ENCODE assay signal across 22 cellular contexts in genomic region chr16:4519274-4520058, GRCh38. TPM values are rescaled to one million over a fixed set of nuclear protein-coding genes. Genes with fewer than 3 reads are reported as not detected.
DNase-seq lines count a peak whose midpoint lies in the region; ATAC-seq, FAIRE-seq and TF ChIP-seq lines count a peak whose summit lies in the region.
"Had no signal": no experiment of that assay in that cellular context is flagged by ENCODE, and none has a peak within 500 bp of the region (broad histone marks: within the 10 kb centered on the region; RNA-seq: fewer than 3 reads in every experiment).

No MANE protein-coding gene starts in this region.

- H3K27ac ChIP-seq in HUES64 (ENCODE audit: low read depth, low read length) (peak overlapping the region; percentile 6; the same call in 1 of the 2 replicates), K562 (ENCODE audit: extremely low read depth, low read depth, low read length) (no peak overlapping the region), psoas muscle (no peak overlapping the region)
- H3K27ac ChIP-seq: SJCRH30 had no signal

- TF ChIP-seq RAD21 in K562 (CRISPR knock-in tag; conservative IDR thresholded peaks at IDR 0.05 in 1 of 2, IDR thresholded peaks at IDR 0.05 in 1 of 2) = no peak

- no peak for ATAC-seq in K562
- ATAC-seq in stimulated activated naive B cell treated with anti-CD40 and anti-IgM and Interleukin-4, amounts not matched to agents 10 μg/mL and 1 μg/mL and 100 μg/mL, for 72 hours (replicated peaks) = no peak
- ATAC-seq in GM18873 (IDR thresholded peaks at IDR 0.05; ENCODE audit: low FRiP score, unreplicated experiment) = no peak
- no peak for ATAC-seq in psoas muscle
- ATAC-seq: left lobe of liver had no signal

- H3K9ac ChIP-seq in HUES64 (ENCODE audit: low read depth, low read length) = no peak overlapping the region
- H3K9ac ChIP-seq in K562 (ENCODE audit: insufficient read depth in 1 of 2, low read depth in 2 of 2, low read length in 2 of 2) = no peak overlapping the region

- H3K27me3 ChIP-seq in HUES64 (ENCODE audit: insufficient read depth, low read length) (no peaks in the 10 kb centered on the region), K562 (ENCODE audit: control insufficient read depth in 2 of 2, insufficient read depth in 2 of 2, low read length in 2 of 2) (no peaks in the 10 kb centered on the region), psoas muscle (ENCODE audit: insufficient read depth in 3 of 3, low read length in 2 of 3) (no peaks in the 10 kb centered on the region)
- H3K27me3 ChIP-seq: SJCRH30 had no signal

- no peak for TF ChIP-seq POLR2A in K562 (conservative IDR thresholded peaks at IDR 0.05)

- intact Hi-C loops in activated CD4-positive, alpha-beta memory T cell treated with anti-CD3 and anti-CD28 coated beads for 36 hours (cut with micrococcal nuclease) = no loop called here
- intact Hi-C loops in K562 (cut with micrococcal nuclease) = loop anchor here (2.0 to 10.0 kb wide), 2 partner anchors 65 to 435 kb away; partner anchors contain the start of gene SEC14L5
- intact Hi-C loops in psoas muscle (cut with DNase I) = loop anchor here in 1 of 2 donors (10.0 kb wide), 1 partner anchor 435 kb away; the partner anchor contains the start of gene SEC14L5

- peaks cover 27% of the 10 kb centered on the region for H3K4me1 Mint-ChIP-seq in activated CD4-positive, alpha-beta memory T cell treated with anti-CD3 and anti-CD28 coated beads, Interleukin-2, amount 10 ng/mL, durations not matched to agents 7 days and 5 days
- H3K4me1 Mint-ChIP-seq in activated CD4-positive, alpha-beta memory T cell treated with anti-CD3 and anti-CD28 coated beads for 36 hours (ENCODE audit: low read depth) = peaks cover 18% of the 10 kb centered on the region
- H3K4me1 Mint-ChIP-seq in stimulated activated naive B cell treated with anti-CD40 and anti-IgM and Interleukin-4, amounts not matched to agents 10 μg/mL and 1 μg/mL and 100 μg/mL, for 72 hours = peaks cover 18 to 51% of the 10 kb centered on the region in 2 donors

- H3K27me3 Mint-ChIP-seq in activated CD4-positive, alpha-beta memory T cell treated with anti-CD3 and anti-CD28 coated beads, Interleukin-2, amount 10 ng/mL, durations not matched to agents 7 days and 5 days = no peaks in the 10 kb centered on the region
- H3K27me3 Mint-ChIP-seq in activated CD4-positive, alpha-beta memory T cell treated with anti-CD3 and anti-CD28 coated beads for 36 hours = no peaks in the 10 kb centered on the region
- no peaks in the 10 kb centered on the region for H3K27me3 Mint-ChIP-seq in stimulated activated naive B cell treated with anti-CD40 and anti-IgM and Interleukin-4, amounts not matched to agents 10 μg/mL and 1 μg/mL and 100 μg/mL, for 72 hours

- no peak for TF ChIP-seq EP300 in K562 (IDR thresholded peaks at IDR 0.05; ENCODE audit: low read length)

- WGBS in HUES64 = 79% methylated on average over 15 of the region's 15 CpGs
- WGBS in K562 (ENCODE audit: insufficient coverage, low coverage, missing lambda C conversion rate) = 42% methylated on average over 14 of the region's 15 CpGs
- 84 to 87% (median 86%) methylated on average over 15 of the region's 15 CpGs for WGBS in psoas muscle, 3 donors

- in situ Hi-C loops in K562 (cut with MboI) = loop anchor here (5.0 to 10.0 kb wide), 2 partner anchors 68 to 435 kb away; partner anchors contain the start of gene SEC14L5

- no peaks in the 10 kb centered on the region for H3K9me3 Mint-ChIP-seq in activated CD4-positive, alpha-beta memory T cell treated with anti-CD3 and anti-CD28 coated beads, Interleukin-2, amount 10 ng/mL, durations not matched to agents 7 days and 5 days
- H3K9me3 Mint-ChIP-seq in activated CD4-positive, alpha-beta memory T cell treated with anti-CD3 and anti-CD28 coated beads for 36 hours = no peaks in the 10 kb centered on the region
- peaks cover 0 to 5% of the 10 kb centered on the region in 2 donors for H3K9me3 Mint-ChIP-seq in stimulated activated naive B cell treated with anti-CD40 and anti-IgM and Interleukin-4, amounts not matched to agents 10 μg/mL and 1 μg/mL and 100 μg/mL, for 72 hours
- H3K9me3 Mint-ChIP-seq: activated T-helper 1 cell treated with anti-CD3 and anti-CD28 coated beads, Interleukin-12 subunit alpha, Interleukin-12 subunit beta, Interleukin-2, Interleukin-4 antibody, amounts not matched to agents 30 ng/mL and 10 ng/mL and 1 ng/mL, durations not matched to agents 14 hours and 24 hours and 36 hours; nephron; T-helper 2 cell treated with Interferon-gamma antibody and Interleukin-4, amounts not matched to agents 5 μg/mL and 100 μg/mL, for 36 hours had no signal

- FAIRE-seq in K562 (lab: Jason Lieb, UNC) = no peak
- FAIRE-seq: GM18507 had no signal

- TF ChIP-seq CTCF in K562 (IDR thresholded peaks at IDR 0.05 in 2 of 3, conservative IDR thresholded peaks at IDR 0.05 in 1 of 3; ENCODE audit: insufficient read depth in 2 of 3, low read depth in 1 of 3, low read length in 3 of 3) = no peak
- TF ChIP-seq CTCF in psoas muscle (IDR thresholded peaks at IDR 0.05) = no peak

- H3K36me3 Mint-ChIP-seq in activated CD4-positive, alpha-beta memory T cell treated with anti-CD3 and anti-CD28 coated beads, Interleukin-2, amount 10 ng/mL, durations not matched to agents 7 days and 5 days (ENCODE audit: low read depth) = peaks cover 6% of the 10 kb centered on the region
- H3K36me3 Mint-ChIP-seq in activated CD4-positive, alpha-beta memory T cell treated with anti-CD3 and anti-CD28 coated beads for 36 hours = no peaks in the 10 kb centered on the region
- H3K36me3 Mint-ChIP-seq in stimulated activated naive B cell treated with anti-CD40 and anti-IgM and Interleukin-4, amounts not matched to agents 10 μg/mL and 1 μg/mL and 100 μg/mL, for 72 hours = peaks cover 24 to 30% of the 10 kb centered on the region in 2 donors

- H3K4me3 Mint-ChIP-seq in activated CD4-positive, alpha-beta memory T cell treated with anti-CD3 and anti-CD28 coated beads, Interleukin-2, amount 10 ng/mL, durations not matched to agents 7 days and 5 days = no peak overlapping the region
- no peak overlapping the region for H3K4me3 Mint-ChIP-seq in activated CD4-positive, alpha-beta memory T cell treated with anti-CD3 and anti-CD28 coated beads for 36 hours
- H3K4me3 Mint-ChIP-seq in stimulated activated naive B cell treated with anti-CD40 and anti-IgM and Interleukin-4, amounts not matched to agents 10 μg/mL and 1 μg/mL and 100 μg/mL, for 72 hours = no peak overlapping the region
- H3K4me3 Mint-ChIP-seq: activated T-helper 1 cell treated with anti-CD3 and anti-CD28 coated beads, Interleukin-12 subunit alpha, Interleukin-12 subunit beta, Interleukin-2, Interleukin-4 antibody, amounts not matched to agents 30 ng/mL and 10 ng/mL and 1 ng/mL, durations not matched to agents 14 hours and 24 hours and 36 hours; nephron; T-helper 2 cell treated with Interferon-gamma antibody and Interleukin-4, amounts not matched to agents 5 μg/mL and 100 μg/mL, for 36 hours had no signal

- H4K20me1 ChIP-seq in K562 (replicated peaks; ENCODE audit: control insufficient read depth, insufficient read depth, low read length) = no peaks in the 10 kb centered on the region

- no peaks in the 10 kb centered on the region for H3K9me1 ChIP-seq in K562 (ENCODE audit: control insufficient read depth, insufficient read depth, low read length)

- no TSS peak for BruUV-seq in K562 (replicated peaks; lab: Mats Ljungman, UMichigan)

- no peak overlapping the region for H3K4me2 ChIP-seq in K562 (ENCODE audit: insufficient read depth, low read length)

- H3K79me2 ChIP-seq in K562 (ENCODE audit: control insufficient read depth, insufficient read depth, low read length) = no peaks in the 10 kb centered on the region

- H3K4me3 ChIP-seq in HUES64 (ENCODE audit: low read length) = no peak overlapping the region
- H3K4me3 ChIP-seq in K562 = no peak overlapping the region
- H3K4me3 ChIP-seq in psoas muscle = no peak overlapping the region
- H3K4me3 ChIP-seq: SJCRH30 had no signal

- POLR2A ChIA-PET in activated CD4-positive, alpha-beta memory T cell treated with anti-CD3 and anti-CD28 coated beads, Interleukin-2, amount 10 ng/mL, durations not matched to agents 7 days and 5 days (lab: Charles Lee) = no interaction called here
- POLR2A ChIA-PET in activated CD4-positive, alpha-beta memory T cell treated with anti-CD3 and anti-CD28 coated beads for 36 hours (lab: Charles Lee) = no interaction called here
- POLR2A ChIA-PET in K562 (lab: Yijun Ruan, JAX) = interaction anchor here (0.8 kb wide), 1 partner anchor 17 kb away, joined by 3 read pairs; no protein-coding TSS in a partner anchor

- no peak overlapping the region for H2AFZ ChIP-seq in K562 (ENCODE audit: low read depth, low read length)

- H3K9me3 ChIP-seq in HUES64 (ENCODE audit: insufficient read depth, low read depth, low read length) = no peaks in the 10 kb centered on the region
- H3K9me3 ChIP-seq in K562 (replicated peaks; ENCODE audit: control insufficient read depth, insufficient read depth, low read depth, low read length) = no peaks in the 10 kb centered on the region
- H3K9me3 ChIP-seq in psoas muscle = no peaks in the 10 kb centered on the region
- H3K9me3 ChIP-seq: SJCRH30 had no signal

- H3K4me1 ChIP-seq in HUES64 (ENCODE audit: insufficient read depth, low read length) = peaks cover 20% of the 10 kb centered on the region; the same call in 1 of the 2 replicates
- peaks cover 9 to 20% of the 10 kb centered on the region in 2 experiments; a peak in 4 of 5 replicates for H3K4me1 ChIP-seq in K562 (replicated peaks in 1 of 2; ENCODE audit: control insufficient read depth in 2 of 2, insufficient read depth in 2 of 2, low read length in 2 of 2)
- peaks cover 35% of the 10 kb centered on the region for H3K4me1 ChIP-seq in psoas muscle

- CTCF ChIA-PET in activated CD4-positive, alpha-beta memory T cell treated with anti-CD3 and anti-CD28 coated beads, Interleukin-2, amount 10 ng/mL, durations not matched to agents 7 days and 5 days (lab: Charles Lee) = interaction anchor here (1.2 to 1.7 kb wide), 2 partner anchors 13 to 66 kb away, joined by 3 to 6 read pairs; no protein-coding TSS in a partner anchor
- CTCF ChIA-PET in activated CD4-positive, alpha-beta memory T cell treated with anti-CD3 and anti-CD28 coated beads for 36 hours (lab: Charles Lee) = interaction anchor here (1.1 to 3.2 kb wide), 5 partner anchors 10 to 66 kb away, joined by 3 to 14 read pairs (median 4); no protein-coding TSS in a partner anchor
- CTCF ChIA-PET in K562 (lab: Yijun Ruan, JAX; ENCODE audit: low intra/inter-chr PET ratio) = interaction anchor here (0.6 to 3.0 kb wide), 2 partner anchors 20 to 436 kb away, joined by 3 to 13 read pairs; no protein-coding TSS in a partner anchor

- no peak for DNase-seq in activated CD4-positive, alpha-beta memory T cell treated with anti-CD3 and anti-CD28 coated beads, Interleukin-2, amount 10 ng/mL, durations not matched to agents 7 days and 5 days
- no peak for DNase-seq in activated CD4-positive, alpha-beta memory T cell treated with anti-CD3 and anti-CD28 coated beads for 36 hours
- no peak for DNase-seq in K562 (ENCODE audit: extremely low read depth in 1 of 4, low spot score in 3 of 4)
- no peak for DNase-seq in stimulated activated naive B cell treated with anti-CD40 and anti-IgM and Interleukin-4, amounts not matched to agents 10 μg/mL and 1 μg/mL and 100 μg/mL, for 72 hours
- no peak for DNase-seq in stimulated activated naive CD4-positive, alpha-beta T cell treated with Interleukin-2 at 50 U/mL for 16 hours (lab: John Stamatoyannopoulos, UW)
- no peak for DNase-seq in psoas muscle
- DNase-seq: activated CD4-positive, CD25-positive, alpha-beta regulatory T cell; amygdala; EL; Karpas-422; NCI-H1092; NCI-H2171 treated with DMSO at 0.1 percent for 48 hours; NCI-H774; SJCRH30 had no signal

- peaks cover under 1% of the 10 kb centered on the region; the same call in 1 of the 2 replicates for H3K36me3 ChIP-seq in HUES64 (ENCODE audit: insufficient read depth, low read length)
- H3K36me3 ChIP-seq in K562 (ENCODE audit: control insufficient read depth, insufficient read depth, low read length) = no peaks in the 10 kb centered on the region
- no peaks in the 10 kb centered on the region for H3K36me3 ChIP-seq in psoas muscle (ENCODE audit: insufficient read depth in 1 of 2, low read depth in 1 of 2)
- H3K36me3 ChIP-seq: SJCRH30 had no signal

- H3K27ac Mint-ChIP-seq in activated CD4-positive, alpha-beta memory T cell treated with anti-CD3 and anti-CD28 coated beads, Interleukin-2, amount 10 ng/mL, durations not matched to agents 7 days and 5 days = peak overlapping the region; percentile 21
- no peak overlapping the region for H3K27ac Mint-ChIP-seq in activated CD4-positive, alpha-beta memory T cell treated with anti-CD3 and anti-CD28 coated beads for 36 hours
- H3K27ac Mint-ChIP-seq in stimulated activated naive B cell treated with anti-CD40 and anti-IgM and Interleukin-4, amounts not matched to agents 10 μg/mL and 1 μg/mL and 100 μg/mL, for 72 hours = peak overlapping the region; percentile 47
- H3K27ac Mint-ChIP-seq: nephron had no signal

RNA-seq across cellular contexts. Expression of gene CDIP1, which starts 19.1 kb away (rescaled TPM):
- 10 to 100 TPM; 28.7 to 30.7 TPM for total RNA-seq in activated CD4-positive, alpha-beta memory T cell treated with anti-CD3 and anti-CD28 coated beads, Interleukin-2, amount 10 ng/mL, durations not matched to agents 7 days and 5 days
- total RNA-seq in activated CD4-positive, alpha-beta memory T cell treated with anti-CD3 and anti-CD28 coated beads for 36 hours = 10 to 100 TPM; 25.7 to 27.5 TPM
- 41.4 TPM for polyA plus RNA-seq in HUES64 (2013, experiment 1 of 2)
- polyA plus RNA-seq in HUES64 (2013, experiment 2 of 2) = 47.2 TPM
- total RNA-seq in K562 (2011; cell fraction: chromatin; rRNA removed; ENCODE audit: low replicate concordance) = not detected in 2 replicates
- total RNA-seq in K562 (2011; cell fraction: nucleolus; rRNA removed) = not detected in 2 replicates
- not detected in 2 replicates for total RNA-seq in K562 (2011; cell fraction: nucleoplasm; rRNA removed)
- total RNA-seq in K562 (2014; rRNA removed) (not detected in 2 replicates), K562 (2014; rRNA removed; fragmentation: Illumina TruSeq; extraction: Trizol) (not detected in 2 replicates), K562 (2015; rRNA removed; fragmentation: Illumina TruSeq; extraction: Trizol) (not detected in 2 replicates), K562 (2021) (0.18 and 0.29 TPM in 2 replicates), psoas muscle (10 to 100 TPM; 29.1 to 51.8 (median 34.9) TPM)
- polyA plus RNA-seq in K562 (2011; rRNA removed) (0.15 TPM in 1 of 2 replicates, not detected in the other), K562 (2014; fragmentation: Illumina TruSeq; extraction: Trizol) (not detected in 2 replicates), K562 (2014; fragmentation: Nextera tagmentation; extraction: Ambion mirVana) (not detected), K562 (2014; rRNA removed) (not detected in 2 replicates), psoas muscle (10 to 100 TPM; 18.7 to 33.6 (median 22.3) TPM)
- polyA plus RNA-seq in K562 (2011; cell fraction: cytosol; rRNA removed) = 0.07 TPM in 1 of 2 replicates, not detected in the other
- 0.10 and 0.18 TPM in 2 replicates for polyA plus RNA-seq in K562 (2011; cell fraction: nucleus; rRNA removed)
- 0.31 and 0.54 TPM in 2 replicates for polyA plus RNA-seq in K562 (2012)
- not detected in 2 replicates for polyA minus RNA-seq in K562 (2011; rRNA and poly(A)+ RNA removed)
- polyA minus RNA-seq in K562 (2011; cell fraction: cytosol; rRNA and poly(A)+ RNA removed) = 1.7 TPM in 1 of 2 replicates, not detected in the other
- 0.40 and 1.1 TPM in 2 replicates for polyA minus RNA-seq in K562 (2011; cell fraction: nucleus; rRNA and poly(A)+ RNA removed)

RNA-seq across cellular contexts. Expression of gene C16orf96, which starts 36.7 kb away (rescaled TPM):
- total RNA-seq in activated CD4-positive, alpha-beta memory T cell treated with anti-CD3 and anti-CD28 coated beads, Interleukin-2, amount 10 ng/mL, durations not matched to agents 7 days and 5 days = under 1 TPM in 1 of 2 experiments, not detected in 1; 0.05 TPM
- under 1 TPM; 0.07 to 0.17 TPM for total RNA-seq in activated CD4-positive, alpha-beta memory T cell treated with anti-CD3 and anti-CD28 coated beads for 36 hours
- 0.45 TPM for polyA plus RNA-seq in HUES64 (2013, experiment 1 of 2)
- 0.89 TPM for polyA plus RNA-seq in HUES64 (2013, experiment 2 of 2)
- total RNA-seq in K562 (2011; cell fraction: chromatin; rRNA removed; ENCODE audit: low replicate concordance) = not detected in 2 replicates
- not detected in 2 replicates for total RNA-seq in K562 (2011; cell fraction: nucleolus; rRNA removed)
- not detected in 2 replicates for total RNA-seq in K562 (2011; cell fraction: nucleoplasm; rRNA removed)
- total RNA-seq in K562 (2014; rRNA removed) = not detected in 2 replicates
- not detected in 2 replicates for total RNA-seq in K562 (2014; rRNA removed; fragmentation: Illumina TruSeq; extraction: Trizol)
- total RNA-seq in K562 (2015; rRNA removed; fragmentation: Illumina TruSeq; extraction: Trizol) = not detected in 2 replicates
- total RNA-seq in K562 (2021) = not detected in 2 replicates
- not detected in 2 replicates for polyA plus RNA-seq in K562 (2011; rRNA removed)
- polyA plus RNA-seq in K562 (2011; cell fraction: cytosol; rRNA removed) = not detected in 2 replicates
- not detected in 2 replicates for polyA plus RNA-seq in K562 (2011; cell fraction: nucleus; rRNA removed)
- not detected in 2 replicates for polyA plus RNA-seq in K562 (2012)
- polyA plus RNA-seq in K562 (2014; fragmentation: Illumina TruSeq; extraction: Trizol) = not detected in 2 replicates
- polyA plus RNA-seq in K562 (2014; fragmentation: Nextera tagmentation; extraction: Ambion mirVana) = not detected
- not detected in 2 replicates for polyA plus RNA-seq in K562 (2014; rRNA removed)
- not detected in 2 replicates for polyA minus RNA-seq in K562 (2011; rRNA and poly(A)+ RNA removed)
- polyA minus RNA-seq in K562 (2011; cell fraction: cytosol; rRNA and poly(A)+ RNA removed) = not detected in 2 replicates
- polyA minus RNA-seq in K562 (2011; cell fraction: nucleus; rRNA and poly(A)+ RNA removed) = not detected in 2 replicates
- total RNA-seq in psoas muscle = under 1 TPM in 3 of 4 donors, not detected in 1; 0.04 to 0.32 (median 0.07) TPM
- polyA plus RNA-seq in psoas muscle = under 1 TPM in 1 of 3 donors, not detected in 2; 0.05 TPM
- total RNA-seq: activated T-helper 1 cell treated with anti-CD3 and anti-CD28 coated beads, Interleukin-12 subunit alpha, Interleukin-12 subunit beta, Interleukin-2, Interleukin-4 antibody, amounts not matched to agents 30 ng/mL and 10 ng/mL and 1 ng/mL, durations not matched to agents 14 hours and 24 hours and 36 hours; glomerular endothelial cell; SJCRH30 had no signal

RNA-seq across cellular contexts. Expression of gene HMOX2, which starts 43.3 kb away (rescaled TPM):
- total RNA-seq in activated CD4-positive, alpha-beta memory T cell treated with anti-CD3 and anti-CD28 coated beads, Interleukin-2, amount 10 ng/mL, durations not matched to agents 7 days and 5 days = 10 to 100 TPM; 77.4 to 83.4 TPM
- 10 to 100 TPM; 69.1 to 76.0 TPM for total RNA-seq in activated CD4-positive, alpha-beta memory T cell treated with anti-CD3 and anti-CD28 coated beads for 36 hours
- 30.9 TPM for polyA plus RNA-seq in HUES64 (2013, experiment 1 of 2)
- 25.1 TPM for polyA plus RNA-seq in HUES64 (2013, experiment 2 of 2)
- 31.3 and 64.7 TPM in 2 replicates for total RNA-seq in K562 (2011; cell fraction: chromatin; rRNA removed; ENCODE audit: low replicate concordance)
- 39.3 and 41.4 TPM in 2 replicates for total RNA-seq in K562 (2011; cell fraction: nucleolus; rRNA removed)
- total RNA-seq in K562 (2011; cell fraction: nucleoplasm; rRNA removed) = 40.9 and 52.2 TPM in 2 replicates
- total RNA-seq in K562 (2014; rRNA removed) (78.6 and 84.7 TPM in 2 replicates), K562 (2014; rRNA removed; fragmentation: Illumina TruSeq; extraction: Trizol) (43.9 and 50.4 TPM in 2 replicates), K562 (2015; rRNA removed; fragmentation: Illumina TruSeq; extraction: Trizol) (60.0 and 66.7 TPM in 2 replicates), K562 (2021) (57.4 and 63.9 TPM in 2 replicates), psoas muscle (10 to 100 TPM; 20.8 to 26.6 (median 22.6) TPM)
- polyA plus RNA-seq in K562 (2011; rRNA removed) (55.5 and 55.8 TPM in 2 replicates), K562 (2014; fragmentation: Illumina TruSeq; extraction: Trizol) (62.8 and 71.3 TPM in 2 replicates), K562 (2014; fragmentation: Nextera tagmentation; extraction: Ambion mirVana) (10 to 100 TPM; 26.8 to 46.3 TPM), K562 (2014; rRNA removed) (87.4 and 88.1 TPM in 2 replicates), psoas muscle (10 to 100 TPM; 22.2 to 49.0 (median 23.8) TPM)
- polyA plus RNA-seq in K562 (2011; cell fraction: cytosol; rRNA removed) = 47.4 and 72.1 TPM in 2 replicates
- 28.3 and 31.1 TPM in 2 replicates for polyA plus RNA-seq in K562 (2011; cell fraction: nucleus; rRNA removed)
- polyA plus RNA-seq in K562 (2012) = 55.2 and 61.7 TPM in 2 replicates
- polyA minus RNA-seq in K562 (2011; rRNA and poly(A)+ RNA removed) = 43.3 and 52.3 TPM in 2 replicates
- polyA minus RNA-seq in K562 (2011; cell fraction: cytosol; rRNA and poly(A)+ RNA removed) = 16.7 and 17.6 TPM in 2 replicates
- polyA minus RNA-seq in K562 (2011; cell fraction: nucleus; rRNA and poly(A)+ RNA removed) = 13.6 and 15.0 TPM in 2 replicates

RNA-seq across cellular contexts. Expression of gene NMRAL1, which starts 45.0 kb away (rescaled TPM):
- 10 to 100 TPM; 49.5 to 56.2 TPM for total RNA-seq in activated CD4-positive, alpha-beta memory T cell treated with anti-CD3 and anti-CD28 coated beads, Interleukin-2, amount 10 ng/mL, durations not matched to agents 7 days and 5 days
- total RNA-seq in activated CD4-positive, alpha-beta memory T cell treated with anti-CD3 and anti-CD28 coated beads for 36 hours = 10 to 100 TPM; 50.5 to 55.0 TPM
- polyA plus RNA-seq in HUES64 (2013, experiment 1 of 2) = 40.3 TPM
- polyA plus RNA-seq in HUES64 (2013, experiment 2 of 2) = 35.9 TPM
- 43.9 and 112 TPM in 2 replicates for total RNA-seq in K562 (2011; cell fraction: chromatin; rRNA removed; ENCODE audit: low replicate concordance)
- total RNA-seq in K562 (2011; cell fraction: nucleolus; rRNA removed) = 97.0 and 99.2 TPM in 2 replicates
- total RNA-seq in K562 (2011; cell fraction: nucleoplasm; rRNA removed) = 59.2 and 66.6 TPM in 2 replicates
- total RNA-seq in K562 (2014; rRNA removed) (111 and 116 TPM in 2 replicates), K562 (2014; rRNA removed; fragmentation: Illumina TruSeq; extraction: Trizol) (22.7 and 31.4 TPM in 2 replicates), K562 (2015; rRNA removed; fragmentation: Illumina TruSeq; extraction: Trizol) (62.5 and 66.7 TPM in 2 replicates), K562 (2021) (84.1 and 93.6 TPM in 2 replicates), psoas muscle (1 to 10 TPM; 2.5 to 5.5 (median 3.9) TPM)
- polyA plus RNA-seq in K562 (2011; rRNA removed) (51.1 and 59.7 TPM in 2 replicates), K562 (2014; fragmentation: Illumina TruSeq; extraction: Trizol) (63.2 and 88.3 TPM in 2 replicates), K562 (2014; fragmentation: Nextera tagmentation; extraction: Ambion mirVana) (10 to 100 TPM in 1 of 2 experiments, 1 to 10 TPM in 1; 6.3 to 16.8 TPM), K562 (2014; rRNA removed) (83.9 and 90.2 TPM in 2 replicates), psoas muscle (1 to 10 TPM; 4.0 to 5.1 (median 4.2) TPM)
- polyA plus RNA-seq in K562 (2011; cell fraction: cytosol; rRNA removed) = 105 and 154 TPM in 2 replicates
- polyA plus RNA-seq in K562 (2011; cell fraction: nucleus; rRNA removed) = 56.5 and 83.6 TPM in 2 replicates
- polyA plus RNA-seq in K562 (2012) = 64.0 and 95.8 TPM in 2 replicates
- 37.2 and 42.5 TPM in 2 replicates for polyA minus RNA-seq in K562 (2011; rRNA and poly(A)+ RNA removed)
- polyA minus RNA-seq in K562 (2011; cell fraction: cytosol; rRNA and poly(A)+ RNA removed) = 39.4 and 52.3 TPM in 2 replicates
- polyA minus RNA-seq in K562 (2011; cell fraction: nucleus; rRNA and poly(A)+ RNA removed) = 24.5 and 26.7 TPM in 2 replicates

Comparison
In these comparisons a context has a peak if more than half of its experiments do, and no peak if none do; other contexts are left out.
1. RNA of gene CDIP1, which starts 19.1 kb away (total RNA-seq): 29.1 to 51.8 TPM in psoas muscle, 28.7 to 30.7 TPM in activated CD4-positive, alpha-beta memory T cell treated with anti-CD3 and anti-CD28 coated beads, Interleukin-2, amount 10 ng/mL, durations not matched to agents 7 days and 5 days and 25.7 to 27.5 TPM in activated CD4-positive, alpha-beta memory T cell treated with anti-CD3 and anti-CD28 coated beads for 36 hours; 0.18 to 0.29 TPM in K562; every median in the first group is over 10 times any median in the second.